ENCODE assay signal across 20 cellular contexts in the genomic region with DNA sequence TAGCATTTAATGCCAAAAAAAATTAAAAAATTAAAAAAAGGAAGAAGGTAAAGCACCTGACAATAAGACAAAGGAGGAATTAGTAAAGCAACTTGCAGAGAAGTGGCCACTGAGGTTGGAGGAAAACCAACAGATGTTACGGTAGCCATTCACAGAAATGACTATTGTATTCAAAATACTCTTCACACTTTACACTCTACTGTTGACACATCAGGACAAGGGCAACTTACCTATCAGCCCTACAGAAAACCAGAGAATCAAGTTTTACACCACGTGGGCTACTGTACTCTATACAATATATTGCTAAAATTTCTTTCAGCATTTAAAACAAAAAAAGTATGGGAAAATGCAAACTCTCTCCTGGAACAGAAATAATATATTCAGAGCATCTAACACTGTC.
A peak's percentile ranks its signal among the peaks of the same experiment; 100 is the strongest.
DNase-seq lines count a peak whose midpoint lies in the region; ATAC-seq, FAIRE-seq and TF ChIP-seq lines count a peak whose summit lies in the region.
"Had no signal": no experiment of that assay in that cellular context is flagged by ENCODE, and none has a peak within 500 bp of the region (broad histone marks: within the 10 kb centered on the region; RNA-seq: fewer than 3 reads in every experiment).

No MANE protein-coding gene starts in this region.

- ATAC-seq in left colon: peak; percentile 61
- peak in 3 of 4 donors; percentile 62 to 72 (median 67) for ATAC-seq in pancreas
- ATAC-seq in stimulated activated naive CD8-positive, alpha-beta T cell treated with anti-CD3 and anti-CD28 coated beads, Interleukin-15, amount 100 ng/mL, for 72 hours: no peak

- no peak overlapping the region for H3K4me3 ChIP-seq in pancreas
- H3K4me3 ChIP-seq: GM23248, HAP-1 had no signal

- H3K4me1 ChIP-seq in pancreas: peaks cover 0 to 5% (median 0%) of the 10 kb centered on the region in 3 donors
- H3K4me1 ChIP-seq: BE2C, HAP-1 had no signal

- H3K9me3 ChIP-seq in pancreas: no peaks in the 10 kb centered on the region
- H3K9me3 ChIP-seq: BE2C, HAP-1 had no signal

- H3K9me3 Mint-ChIP-seq in stimulated activated naive CD8-positive, alpha-beta T cell treated with anti-CD3 and anti-CD28 coated beads, Interleukin-15, amount 100 ng/mL, for 72 hours: no peaks in the 10 kb centered on the region
- H3K9me3 Mint-ChIP-seq: CD8-positive, alpha-beta memory T cell had no signal

- FAIRE-seq in pancreas (lab: Jason Lieb, UNC): no peak
- FAIRE-seq: A204.1, GM12892, GM18507 had no signal

- 34 to 37% methylated on average over 2 of the region's 2 CpGs for WGBS in pancreas, 2 donors

- H3K27ac Mint-ChIP-seq in stimulated activated naive CD8-positive, alpha-beta T cell treated with anti-CD3 and anti-CD28 coated beads, Interleukin-15, amount 100 ng/mL, for 72 hours: no peak overlapping the region

- TF ChIP-seq CTCF in pancreas (IDR thresholded peaks at IDR 0.05): no peak

- no peak overlapping the region for H3K4me3 Mint-ChIP-seq in stimulated activated naive CD8-positive, alpha-beta T cell treated with anti-CD3 and anti-CD28 coated beads, Interleukin-15, amount 100 ng/mL, for 72 hours
- H3K4me3 Mint-ChIP-seq: CD4-positive, CD25-positive, alpha-beta regulatory T cell; CD8-positive, alpha-beta memory T cell had no signal

- H3K36me3 ChIP-seq in pancreas: no peaks in the 10 kb centered on the region
- H3K36me3 ChIP-seq: BE2C had no signal

- no peaks in the 10 kb centered on the region for H3K27me3 ChIP-seq in pancreas
- H3K27me3 ChIP-seq: BE2C had no signal

- no peaks in the 10 kb centered on the region for H3K4me1 Mint-ChIP-seq in stimulated activated naive CD8-positive, alpha-beta T cell treated with anti-CD3 and anti-CD28 coated beads, Interleukin-15, amount 100 ng/mL, for 72 hours

- H3K27ac ChIP-seq in pancreas: no peak overlapping the region
- H3K27ac ChIP-seq: GM23248 had no signal

- H3K27me3 Mint-ChIP-seq in stimulated activated naive CD8-positive, alpha-beta T cell treated with anti-CD3 and anti-CD28 coated beads, Interleukin-15, amount 100 ng/mL, for 72 hours: no peaks in the 10 kb centered on the region
- H3K27me3 Mint-ChIP-seq: CD4-positive, CD25-positive, alpha-beta regulatory T cell; CD8-positive, alpha-beta memory T cell had no signal

- intact Hi-C loops in left colon (cut with DNase I, micrococcal nuclease) (no loop called here), pancreas (cut with DNase I) (no loop called here)

- DNase-seq in DMS53 (lab: John Stamatoyannopoulos, UW): peak; percentile 66
- peak; percentile 35 for DNase-seq in DMS53 treated with DMSO at 0.1 percent for 48 hours (lab: John Stamatoyannopoulos, UW; ENCODE audit: unreplicated experiment)
- no peak for DNase-seq in left colon
- DNase-seq in pancreas: no peak
- no peak for DNase-seq in T1000 (lab: John Stamatoyannopoulos, UW)
- DNase-seq in stimulated activated naive CD8-positive, alpha-beta T cell treated with anti-CD3 and anti-CD28 coated beads, Interleukin-15, amount 100 ng/mL, for 72 hours: no peak
- DNase-seq: ACHN; BE2C; C1 segment of cervical spinal cord; CD4-positive, CD25-positive, alpha-beta regulatory T cell; CD8-positive, alpha-beta memory T cell; COR-L47; DMS 273 treated with DMSO at 0.1 percent for 48 hours; DMS79; GDM1; GM23248 had no signal

Comparison
In these comparisons a context has a peak if more than half of its experiments do, and no peak if none do; other contexts are left out.
1. DNase-seq: peak in DMS53 (single experiment) and DMS53 treated with DMSO at 0.1 percent for 48 hours (single experiment); none in left colon (0 of 2), pancreas (0 of 6), T1000 (single experiment) and stimulated activated naive CD8-positive, alpha-beta T cell treated with anti-CD3 and anti-CD28 coated beads, Interleukin-15, amount 100 ng/mL, for 72 hours (0 of 2).